In the genomic region with DNA sequence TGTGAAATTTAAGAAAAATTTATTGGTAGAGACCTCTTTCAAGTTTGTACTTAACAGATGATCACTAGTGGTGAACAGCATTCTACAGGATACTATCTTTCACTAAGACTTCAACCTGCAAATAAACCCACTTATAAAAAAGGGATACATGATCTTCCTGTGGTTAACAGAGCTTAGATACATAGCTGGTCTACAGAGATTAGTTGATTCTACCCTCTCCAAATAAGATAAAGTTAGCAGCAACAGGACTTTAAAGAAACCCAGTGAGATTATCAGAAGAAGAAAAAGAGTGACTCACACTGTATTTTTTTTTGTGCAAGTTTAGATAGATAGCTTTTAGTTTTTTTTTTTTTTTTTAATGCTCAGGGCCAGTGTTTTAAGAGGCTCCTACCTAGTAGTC, we compare ENCODE assay signal across 26 cellular contexts. TPM values are rescaled to one million over a fixed set of nuclear protein-coding genes. Genes with fewer than 3 reads are reported as not detected.
A peak's percentile ranks its signal among the peaks of the same experiment; 100 is the strongest.
DNase-seq lines count a peak whose midpoint lies in the region; ATAC-seq and TF ChIP-seq lines count a peak whose summit lies in the region.
"Had no signal": no experiment of that assay in that cellular context is flagged by ENCODE, and none has a peak within 500 bp of the region (broad histone marks: within the 10 kb centered on the region; RNA-seq: fewer than 3 reads in every experiment).

No MANE protein-coding gene starts in this region.

- H3K36me3 ChIP-seq in Caco-2 (ENCODE audit: control insufficient read depth, insufficient read depth, low read length): no peaks in the 10 kb centered on the region; the same call in 1 of the 2 replicates
- peaks cover 22 to 35% of the 10 kb centered on the region in 2 experiments for H3K36me3 ChIP-seq in HEK293 (ENCODE audit: control insufficient read depth in 2 of 2, insufficient read depth in 1 of 2, low read length in 2 of 2)
- H3K36me3 ChIP-seq in hepatocyte (replicated peaks; ENCODE audit: insufficient read depth, low read depth): no peaks in the 10 kb centered on the region
- peaks cover 8 to 39% of the 10 kb centered on the region in 2 donors for H3K36me3 ChIP-seq in gastrocnemius medialis

- CTCF ChIA-PET in Caco-2 (lab: Charles Lee) (interaction anchor here (0.8 to 1.1 kb wide), 2 partner anchors 18 to 43 kb away, joined by 3 read pairs; a partner anchor contains a TSS), HEK293 (lab: Yijun Ruan, JAX) (interaction anchor here (0.6 kb wide), 1 partner anchor 382 kb away, joined by 3 read pairs; no protein-coding TSS in a partner anchor)

- H3K27ac ChIP-seq in HEK293 (ENCODE audit: extremely low read depth, low read depth, low read length): no peak overlapping the region
- H3K27ac ChIP-seq in hepatocyte: peak overlapping the region; percentile 7
- no peak overlapping the region for H3K27ac ChIP-seq in gastrocnemius medialis
- H3K27ac ChIP-seq: epithelial cell of prostate, foreskin keratinocyte, heart right ventricle, KMS-11, right lobe of liver, SK-N-MC, suprapubic skin had no signal

- H3K79me2 ChIP-seq in hepatocyte: no peaks in the 10 kb centered on the region

- DNase-seq in Caco-2 (no peak), hepatocyte (ENCODE audit: low spot score) (no peak), SKM-1 (lab: John Stamatoyannopoulos, UW; ENCODE audit: unreplicated experiment) (no peak), gastrocnemius medialis (no peak)
- DNase-seq in activated T-helper 2 cell treated with anti-CD3 and anti-CD28 coated beads, Interferon-gamma antibody, Interleukin-2, Interleukin-4, amounts not matched to agents 10 μg/mL and 5 μg/mL and 100 μg/mL, durations not matched to agents 14 hours and 24 hours and 36 hours (ENCODE audit: low spot score): no peak
- DNase-seq: activated CD4-positive, alpha-beta T cell treated with anti-CD3 and anti-CD28 coated beads for 4 hours; activated CD8-positive, alpha-beta memory T cell treated with anti-CD3 and anti-CD28 coated beads, Interleukin-2, amount 10 ng/mL, durations not matched to agents 7 days and 5 days; adrenal gland; foreskin keratinocyte; heart right ventricle; MV-4-11; NCI-H146; NCI-H446 treated with DMSO at 0.1 percent for 48 hours; posterior cingulate gyrus; right lobe of liver; stimulated activated CD4-positive, alpha-beta T cell treated with anti-CD3 and anti-CD28 coated beads, Interleukin-4, amount 100 ng/mL, for 4 hours; T-helper 17 cell had no signal

- TF ChIP-seq CTCF in Caco-2 (IDR thresholded peaks at IDR 0.05; ENCODE audit: insufficient read depth in 1 of 2, low read depth in 1 of 2, low read length in 1 of 2, severe bottlenecking in 1 of 2, unreplicated experiment in 1 of 2) (no peak), HEK293 (tag by site-specific recombination; IDR thresholded peaks at IDR 0.05) (no peak), hepatocyte (IDR thresholded peaks at IDR 0.05; ENCODE audit: poor library complexity) (no peak), gastrocnemius medialis (IDR thresholded peaks at IDR 0.05 in 4 of 5, conservative IDR thresholded peaks at IDR 0.05 in 1 of 5) (no peak)

- no peak for TF ChIP-seq POLR2A in gastrocnemius medialis (IDR thresholded peaks at IDR 0.05)

- H3K27me3 ChIP-seq in Caco-2 (replicated peaks; ENCODE audit: control insufficient read depth, insufficient read depth, low read length): no peaks in the 10 kb centered on the region
- H3K27me3 ChIP-seq in hepatocyte: no peaks in the 10 kb centered on the region
- no peaks in the 10 kb centered on the region for H3K27me3 ChIP-seq in gastrocnemius medialis
- H3K27me3 ChIP-seq: adrenal gland, foreskin keratinocyte, heart right ventricle, right lobe of liver, suprapubic skin had no signal

- H3K9me2 ChIP-seq in hepatocyte (replicated peaks; ENCODE audit: insufficient read depth): no peaks in the 10 kb centered on the region

- H3K27me3 Mint-ChIP-seq in Caco-2 (ENCODE audit: insufficient read depth, unreplicated experiment): no peaks in the 10 kb centered on the region
- H3K27me3 Mint-ChIP-seq in activated T-helper 2 cell treated with anti-CD3 and anti-CD28 coated beads, Interferon-gamma antibody, Interleukin-2, Interleukin-4, amounts not matched to agents 10 μg/mL and 5 μg/mL and 100 μg/mL, durations not matched to agents 14 hours and 24 hours and 36 hours (ENCODE audit: low read depth): no peaks in the 10 kb centered on the region
- H3K27me3 Mint-ChIP-seq: activated CD8-positive, alpha-beta memory T cell treated with anti-CD3 and anti-CD28 coated beads, Interleukin-2, amount 10 ng/mL, durations not matched to agents 7 days and 5 days; stimulated activated memory B cell treated with anti-CD40 and anti-IgM and Interleukin-4, amounts not matched to agents 10 μg/mL and 1 μg/mL and 100 μg/mL, for 72 hours; T-helper 17 cell had no signal

- H3K9me3 ChIP-seq in Caco-2 (no peaks in the 10 kb centered on the region), HEK293 (ENCODE audit: control insufficient read depth, insufficient read depth, low read depth, low read length) (no peaks in the 10 kb centered on the region), hepatocyte (ENCODE audit: low read depth) (no peaks in the 10 kb centered on the region), gastrocnemius medialis (no peaks in the 10 kb centered on the region)
- H3K9me3 ChIP-seq: adrenal gland, heart right ventricle, right lobe of liver, suprapubic skin had no signal

- no peaks in the 10 kb centered on the region for H3K9me3 Mint-ChIP-seq in Caco-2 (ENCODE audit: unreplicated experiment)
- H3K9me3 Mint-ChIP-seq in activated T-helper 2 cell treated with anti-CD3 and anti-CD28 coated beads, Interferon-gamma antibody, Interleukin-2, Interleukin-4, amounts not matched to agents 10 μg/mL and 5 μg/mL and 100 μg/mL, durations not matched to agents 14 hours and 24 hours and 36 hours: no peaks in the 10 kb centered on the region
- H3K9me3 Mint-ChIP-seq: stimulated activated memory B cell treated with anti-CD40 and anti-IgM and Interleukin-4, amounts not matched to agents 10 μg/mL and 1 μg/mL and 100 μg/mL, for 72 hours had no signal

- H3K4me3 ChIP-seq in Caco-2 (ENCODE audit: low read depth, low read length): no peak overlapping the region
- H3K4me3 ChIP-seq in HEK293 (ENCODE audit: low read depth, low read length): no peak overlapping the region
- no peak overlapping the region for H3K4me3 ChIP-seq in hepatocyte
- H3K4me3 ChIP-seq in gastrocnemius medialis: no peak overlapping the region
- H3K4me3 ChIP-seq: adrenal gland, heart right ventricle, right lobe of liver, SK-N-MC, suprapubic skin had no signal

- POLR2A ChIA-PET in Caco-2 (lab: Charles Lee) (no interaction called here), HEK293 (lab: Yijun Ruan, JAX) (interaction anchor here (0.6 to 0.7 kb wide), 2 partner anchors 33 to 499 kb away, joined by 3 to 4 read pairs; no protein-coding TSS in a partner anchor)

- no TSS peak for BruUV-seq in Caco-2 (replicated peaks; lab: Mats Ljungman, UMichigan)

- ATAC-seq in gastrocnemius medialis (no peak), GM21381 (IDR thresholded peaks at IDR 0.05; ENCODE audit: unreplicated experiment) (no peak)
- ATAC-seq: activated CD8-positive, alpha-beta memory T cell treated with anti-CD3 and anti-CD28 coated beads, Interleukin-2, amount 10 ng/mL, durations not matched to agents 7 days and 5 days; foreskin keratinocyte; HCT116; heart right ventricle; right lobe of liver; stimulated activated memory B cell treated with anti-CD40 and anti-IgM and Interleukin-4, amounts not matched to agents 10 μg/mL and 1 μg/mL and 100 μg/mL, for 72 hours; T-helper 17 cell had no signal

- peak overlapping the region; percentile 64 for H3K27ac Mint-ChIP-seq in Caco-2 (ENCODE audit: unreplicated experiment)
- peak overlapping the region; percentile 38 for H3K27ac Mint-ChIP-seq in activated T-helper 2 cell treated with anti-CD3 and anti-CD28 coated beads, Interferon-gamma antibody, Interleukin-2, Interleukin-4, amounts not matched to agents 10 μg/mL and 5 μg/mL and 100 μg/mL, durations not matched to agents 14 hours and 24 hours and 36 hours
- H3K27ac Mint-ChIP-seq: activated CD8-positive, alpha-beta memory T cell treated with anti-CD3 and anti-CD28 coated beads, Interleukin-2, amount 10 ng/mL, durations not matched to agents 7 days and 5 days; stimulated activated memory B cell treated with anti-CD40 and anti-IgM and Interleukin-4, amounts not matched to agents 10 μg/mL and 1 μg/mL and 100 μg/mL, for 72 hours; T-helper 17 cell had no signal

- H3K4me3 Mint-ChIP-seq in Caco-2 (ENCODE audit: unreplicated experiment): no peak overlapping the region
- no peak overlapping the region for H3K4me3 Mint-ChIP-seq in activated T-helper 2 cell treated with anti-CD3 and anti-CD28 coated beads, Interferon-gamma antibody, Interleukin-2, Interleukin-4, amounts not matched to agents 10 μg/mL and 5 μg/mL and 100 μg/mL, durations not matched to agents 14 hours and 24 hours and 36 hours (ENCODE audit: low read depth)
- H3K4me3 Mint-ChIP-seq: activated CD8-positive, alpha-beta memory T cell treated with anti-CD3 and anti-CD28 coated beads, Interleukin-2, amount 10 ng/mL, durations not matched to agents 7 days and 5 days; stimulated activated memory B cell treated with anti-CD40 and anti-IgM and Interleukin-4, amounts not matched to agents 10 μg/mL and 1 μg/mL and 100 μg/mL, for 72 hours; T-helper 17 cell had no signal

- peaks cover 27% of the 10 kb centered on the region for H3K4me1 ChIP-seq in Caco-2
- H3K4me1 ChIP-seq in HEK293 (ENCODE audit: control insufficient read depth, insufficient read depth, low read length): peaks cover 5% of the 10 kb centered on the region; the same call in 1 of the 2 replicates
- H3K4me1 ChIP-seq in hepatocyte (ENCODE audit: insufficient read depth): peaks cover 11% of the 10 kb centered on the region
- no peaks in the 10 kb centered on the region for H3K4me1 ChIP-seq in gastrocnemius medialis
- H3K4me1 ChIP-seq: foreskin keratinocyte, heart right ventricle, suprapubic skin had no signal

- no peak overlapping the region for H3K4me2 ChIP-seq in hepatocyte
- H3K4me2 ChIP-seq: KMS-11 had no signal

- H3K4me1 Mint-ChIP-seq in Caco-2 (ENCODE audit: low read depth, unreplicated experiment): peaks cover 10% of the 10 kb centered on the region
- H3K4me1 Mint-ChIP-seq in activated T-helper 2 cell treated with anti-CD3 and anti-CD28 coated beads, Interferon-gamma antibody, Interleukin-2, Interleukin-4, amounts not matched to agents 10 μg/mL and 5 μg/mL and 100 μg/mL, durations not matched to agents 14 hours and 24 hours and 36 hours (ENCODE audit: low read depth): peaks cover 6% of the 10 kb centered on the region
- H3K4me1 Mint-ChIP-seq: stimulated activated memory B cell treated with anti-CD40 and anti-IgM and Interleukin-4, amounts not matched to agents 10 μg/mL and 1 μg/mL and 100 μg/mL, for 72 hours; T-helper 17 cell had no signal

- H3K36me3 Mint-ChIP-seq in Caco-2 (ENCODE audit: insufficient read depth, unreplicated experiment): peaks cover 46% of the 10 kb centered on the region
- H3K36me3 Mint-ChIP-seq in activated T-helper 2 cell treated with anti-CD3 and anti-CD28 coated beads, Interferon-gamma antibody, Interleukin-2, Interleukin-4, amounts not matched to agents 10 μg/mL and 5 μg/mL and 100 μg/mL, durations not matched to agents 14 hours and 24 hours and 36 hours (ENCODE audit: low read depth): peaks cover 37% of the 10 kb centered on the region

- H4K20me1 ChIP-seq in hepatocyte (ENCODE audit: insufficient read depth, poor library complexity, severe bottlenecking): no peaks in the 10 kb centered on the region

- in situ Hi-C loops in gastrocnemius medialis (cut with MboI; ENCODE audit: low sequenced_read_pairs in 4 of 4): no loop called here

- H2AFZ ChIP-seq in hepatocyte: no peak overlapping the region

- intact Hi-C loops in Caco-2 (cut with micrococcal nuclease; ENCODE audit: unreplicated experiment) (no loop called here), gastrocnemius medialis (cut with DNase I; ENCODE audit: low total_unique reads) (no loop called here)
- intact Hi-C loops in activated T-helper 2 cell treated with anti-CD3 and anti-CD28 coated beads, Interferon-gamma antibody, Interleukin-2, Interleukin-4, amounts not matched to agents 10 μg/mL and 5 μg/mL and 100 μg/mL, durations not matched to agents 14 hours and 24 hours and 36 hours (cut with micrococcal nuclease): no loop called here

RNA-seq across cellular contexts. Expression of a gene that starts 34.5 kb away (rescaled TPM):
- total RNA-seq in Caco-2 (2022) (0.14 and 0.19 TPM in 2 replicates), hepatocyte (0.32 and 0.80 TPM in 2 replicates), gastrocnemius medialis (under 1 TPM; 0.07 to 0.42 (median 0.34) TPM)
- total RNA-seq in activated T-helper 2 cell treated with anti-CD3 and anti-CD28 coated beads, Interferon-gamma antibody, Interleukin-2, Interleukin-4, amounts not matched to agents 10 μg/mL and 5 μg/mL and 100 μg/mL, durations not matched to agents 14 hours and 24 hours and 36 hours: 4.3 and 5.7 TPM in 2 replicates
- not detected in 2 replicates for polyA plus RNA-seq in hepatocyte
- total RNA-seq: foreskin keratinocyte, HT1080 had no signal
- polyA plus RNA-seq: foreskin keratinocyte had no signal

RNA-seq across cellular contexts. Expression of a gene that starts 42.8 kb away (rescaled TPM):
- total RNA-seq in Caco-2 (2022) (134 and 138 TPM in 2 replicates), hepatocyte (69.7 and 75.9 TPM in 2 replicates), gastrocnemius medialis (10 to 100 TPM; 58.8 to 83.0 (median 62.4) TPM)
- 111 and 113 TPM in 2 replicates for total RNA-seq in activated T-helper 2 cell treated with anti-CD3 and anti-CD28 coated beads, Interferon-gamma antibody, Interleukin-2, Interleukin-4, amounts not matched to agents 10 μg/mL and 5 μg/mL and 100 μg/mL, durations not matched to agents 14 hours and 24 hours and 36 hours
- polyA plus RNA-seq in hepatocyte: 43.2 and 44.7 TPM in 2 replicates
